Comparison of ENCODE assay signal across 8 cellular contexts in the genomic region with DNA sequence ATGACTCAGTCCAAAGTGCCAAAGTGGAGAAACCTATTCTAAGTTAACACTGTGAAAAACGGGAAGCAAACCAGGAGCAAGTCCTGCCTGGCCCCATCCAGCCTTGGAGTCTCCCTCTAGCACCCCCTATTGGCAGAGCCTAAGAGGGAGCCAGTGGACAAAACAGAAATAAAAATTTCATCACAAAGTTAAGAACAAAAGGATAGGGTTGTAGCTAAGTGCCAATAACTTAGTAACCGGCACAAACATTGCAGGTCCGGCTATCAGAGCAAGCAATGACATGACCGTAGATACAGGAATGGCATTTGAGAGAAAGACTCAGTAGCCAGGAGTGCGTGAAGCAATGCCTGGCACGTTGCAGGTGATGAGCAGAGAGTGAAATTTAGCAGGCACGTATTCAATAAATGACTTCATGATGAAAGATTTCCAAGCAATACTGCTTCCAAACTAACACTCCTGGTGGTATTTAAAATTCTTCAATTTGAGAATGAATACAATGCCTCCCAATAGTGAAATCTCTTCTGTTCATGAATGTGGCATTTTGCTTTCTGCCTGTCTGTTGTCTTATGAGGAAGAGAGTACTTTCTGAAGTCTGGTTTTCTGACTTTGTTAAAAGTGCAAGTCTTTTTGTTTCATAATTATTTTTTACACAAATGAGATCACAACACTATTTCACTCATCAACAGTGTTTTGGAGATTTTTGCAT.
DNase-seq lines count a peak whose midpoint lies in the region; ATAC-seq and TF ChIP-seq lines count a peak whose summit lies in the region.

No MANE protein-coding gene starts in this region.

- no peaks in the 10 kb centered on the region for H3K9me3 Mint-ChIP-seq in type B pancreatic cell

- H3K9me3 ChIP-seq in T-helper 17 cell (ENCODE audit: control insufficient read depth, low read length, poor library complexity, severe bottlenecking), result no peaks in the 10 kb centered on the region

- no peak overlapping the region for H3K27ac Mint-ChIP-seq in type B pancreatic cell
- H3K27ac Mint-ChIP-seq in T-helper 17 cell, result no peak overlapping the region

- H3K27me3 Mint-ChIP-seq in type B pancreatic cell (peaks cover 8% of the 10 kb centered on the region), T-helper 17 cell (peaks cover 11% of the 10 kb centered on the region)

- H3K36me3 Mint-ChIP-seq in type B pancreatic cell, result no peaks in the 10 kb centered on the region
- no peaks in the 10 kb centered on the region for H3K36me3 Mint-ChIP-seq in T-helper 17 cell (ENCODE audit: low read depth)

- peak; percentile 40 to 52 for DNase-seq in AML-193 (lab: John Stamatoyannopoulos, UW)
- peak; percentile 8 for DNase-seq in NCI-H1694 treated with DMSO at 0.1 percent for 48 hours (lab: John Stamatoyannopoulos, UW)
- no peak for DNase-seq in type B pancreatic cell (ENCODE audit: extremely low spot score, unreplicated experiment)
- DNase-seq in stimulated activated CD4-positive, alpha-beta T cell treated with anti-CD3 and anti-CD28 coated beads, Interleukin-4, amount 100 ng/mL, for 24 hours, result no peak
- no peak for DNase-seq in T-helper 17 cell
- no peak for DNase-seq in NCI-H446 treated with DMSO at 0.1 percent for 48 hours (lab: John Stamatoyannopoulos, UW)

- TF ChIP-seq CTCF in type B pancreatic cell (conservative IDR thresholded peaks at IDR 0.05), result peak; percentile 77

- H3K4me1 Mint-ChIP-seq in type B pancreatic cell (ENCODE audit: unreplicated experiment) (no peaks in the 10 kb centered on the region), T-helper 17 cell (no peaks in the 10 kb centered on the region)

- ATAC-seq in GM21381 (IDR thresholded peaks at IDR 0.05; ENCODE audit: unreplicated experiment), result peak; percentile 48
- peak; percentile 50 for ATAC-seq in esophagus mucosa
- ATAC-seq in T-helper 17 cell, result no peak

- H3K4me3 Mint-ChIP-seq in type B pancreatic cell (no peak overlapping the region), T-helper 17 cell (no peak overlapping the region)

Comparison
In these comparisons a context has a peak if more than half of its experiments do, and no peak if none do; other contexts are left out.
1. DNase-seq: peak in AML-193 (2 of 2) and NCI-H1694 treated with DMSO at 0.1 percent for 48 hours (single experiment); none in type B pancreatic cell (single experiment), stimulated activated CD4-positive, alpha-beta T cell treated with anti-CD3 and anti-CD28 coated beads, Interleukin-4, amount 100 ng/mL, for 24 hours (single experiment), T-helper 17 cell (0 of 3) and NCI-H446 treated with DMSO at 0.1 percent for 48 hours (single experiment).